In genomic region chr10:28676297-28676967, GRCh38 we compare ENCODE assay signal across 7 cellular contexts. TPM values are rescaled to one million over a fixed set of nuclear protein-coding genes. Genes with fewer than 3 reads are reported as not detected.
A peak's percentile ranks its signal among the peaks of the same experiment; 100 is the strongest.
DNase-seq lines count a peak whose midpoint lies in the region; ATAC-seq, FAIRE-seq and TF ChIP-seq lines count a peak whose summit lies in the region.

No MANE protein-coding gene starts in this region.

- peaks cover 27% of the 10 kb centered on the region for H3K4me1 Mint-ChIP-seq in dendritic cell treated with granulocyte-macrophage colony-stimulating factor and Interleukin-4, amounts not matched to agents 40 ng/mL and 50 ng/mL, for 4 days (ENCODE audit: low read depth)
- H3K4me1 Mint-ChIP-seq in memory B cell: peaks cover 14% of the 10 kb centered on the region

- peak overlapping the region; percentile 60 for H3K4me3 Mint-ChIP-seq in dendritic cell treated with granulocyte-macrophage colony-stimulating factor and Interleukin-4, amounts not matched to agents 40 ng/mL and 50 ng/mL, for 4 days
- peak overlapping the region; percentile 78 for H3K4me3 Mint-ChIP-seq in memory B cell

- no peaks in the 10 kb centered on the region for H3K36me3 Mint-ChIP-seq in dendritic cell treated with granulocyte-macrophage colony-stimulating factor and Interleukin-4, amounts not matched to agents 40 ng/mL and 50 ng/mL, for 4 days (ENCODE audit: low read depth)
- H3K36me3 Mint-ChIP-seq in memory B cell: no peaks in the 10 kb centered on the region

- in situ Hi-C loops in transverse colon (cut with MboI; ENCODE audit: low pct_ligation_motif_present in 1 of 4, low pct_unique_long_range_greater_than_20kb in 1 of 4, low sequenced_read_pairs in 3 of 4): loop anchor here in 1 of 4 donors (10.0 kb wide), 1 partner anchor 318 kb away; no protein-coding TSS in a partner anchor

- H3K4me1 ChIP-seq in Peyer's patch (peaks cover 0 to 27% (median 4%) of the 10 kb centered on the region in 4 donors), transverse colon (peaks cover 0 to 41% (median 35%) of the 10 kb centered on the region in 4 donors)

- WGBS in transverse colon (ENCODE audit: low coverage in 1 of 2), 2 donors: 15 to 27% methylated on average over 8 to 25 of the region's 26 CpGs

- intact Hi-C loops in dendritic cell treated with granulocyte-macrophage colony-stimulating factor and Interleukin-4, amounts not matched to agents 40 ng/mL and 50 ng/mL, for 4 days (cut with micrococcal nuclease): no loop called here
- intact Hi-C loops in transverse colon (cut with DNase I; ENCODE audit: low total_unique reads): no loop called here

- no peaks in the 10 kb centered on the region for H3K9me3 Mint-ChIP-seq in dendritic cell treated with granulocyte-macrophage colony-stimulating factor and Interleukin-4, amounts not matched to agents 40 ng/mL and 50 ng/mL, for 4 days
- H3K9me3 Mint-ChIP-seq in memory B cell: no peaks in the 10 kb centered on the region

- TF ChIP-seq EP300 in transverse colon (IDR thresholded peaks at IDR 0.05; ENCODE audit: low read depth): no peak

- ATAC-seq in GM21576 (IDR thresholded peaks at IDR 0.05; ENCODE audit: unreplicated experiment) (peak; percentile 0), memory B cell (ENCODE audit: low read depth) (no peak)

- peaks cover 76% of the 10 kb centered on the region for H3K27me3 Mint-ChIP-seq in dendritic cell treated with granulocyte-macrophage colony-stimulating factor and Interleukin-4, amounts not matched to agents 40 ng/mL and 50 ng/mL, for 4 days
- H3K27me3 Mint-ChIP-seq in memory B cell: peaks cover 17% of the 10 kb centered on the region

- DNase-seq in Peyer's patch: peak in 1 of 3 donors; percentile 50
- DNase-seq in memory B cell (ENCODE audit: low spot score in 2 of 2): no peak
- DNase-seq in transverse colon: peak; percentile 13
- DNase-seq in HTR-8/SVneo (ENCODE audit: insufficient read length, low spot score): no peak
- no peak for DNase-seq in AG08395 (ENCODE audit: low spot score)

- TF ChIP-seq CTCF in Peyer's patch (IDR thresholded peaks at IDR 0.05) (no peak), transverse colon (IDR thresholded peaks at IDR 0.05) (no peak)

- H3K9me3 ChIP-seq in Peyer's patch (peaks cover 0 to 4% (median 0%) of the 10 kb centered on the region in 4 donors), transverse colon (no peaks in the 10 kb centered on the region)

- H3K4me3 ChIP-seq in Peyer's patch (peak overlapping the region; percentile 44 to 81 (median 69)), transverse colon (peak overlapping the region; percentile 33 to 70 (median 66))

- H3K27ac ChIP-seq in Peyer's patch (no peak overlapping the region), transverse colon (no peak overlapping the region)

- no peak overlapping the region for H3K27ac Mint-ChIP-seq in dendritic cell treated with granulocyte-macrophage colony-stimulating factor and Interleukin-4, amounts not matched to agents 40 ng/mL and 50 ng/mL, for 4 days
- H3K27ac Mint-ChIP-seq in memory B cell: no peak overlapping the region

- no peak for TF ChIP-seq POLR2A in Peyer's patch (IDR thresholded peaks at IDR 0.05)
- TF ChIP-seq POLR2A in transverse colon (IDR thresholded peaks at IDR 0.05): no peak

- FAIRE-seq in HTR-8/SVneo (lab: Jason Lieb, UNC): no peak

- H3K27me3 ChIP-seq in Peyer's patch (peaks cover 0 to 3% of the 10 kb centered on the region in 2 donors), transverse colon (peaks cover 93% of the 10 kb centered on the region)

- H3K36me3 ChIP-seq in Peyer's patch (no peaks in the 10 kb centered on the region), transverse colon (no peaks in the 10 kb centered on the region)

RNA-seq across cellular contexts. Expression of gene BAMBI, which starts 0.9 kb away (rescaled TPM):
- total RNA-seq in Peyer's patch (10 to 100 TPM in 1 of 4 donors, 1 to 10 TPM in 1, under 1 TPM in 1, not detected in 1; 0.53 to 10.7 (median 2.5) TPM), transverse colon (1 to 10 TPM in 2 of 4 donors, under 1 TPM in 1, not detected in 1; 1.00 to 3.7 (median 1.2) TPM)
